ENCODE assay signal across 33 cellular contexts in the genomic region with DNA sequence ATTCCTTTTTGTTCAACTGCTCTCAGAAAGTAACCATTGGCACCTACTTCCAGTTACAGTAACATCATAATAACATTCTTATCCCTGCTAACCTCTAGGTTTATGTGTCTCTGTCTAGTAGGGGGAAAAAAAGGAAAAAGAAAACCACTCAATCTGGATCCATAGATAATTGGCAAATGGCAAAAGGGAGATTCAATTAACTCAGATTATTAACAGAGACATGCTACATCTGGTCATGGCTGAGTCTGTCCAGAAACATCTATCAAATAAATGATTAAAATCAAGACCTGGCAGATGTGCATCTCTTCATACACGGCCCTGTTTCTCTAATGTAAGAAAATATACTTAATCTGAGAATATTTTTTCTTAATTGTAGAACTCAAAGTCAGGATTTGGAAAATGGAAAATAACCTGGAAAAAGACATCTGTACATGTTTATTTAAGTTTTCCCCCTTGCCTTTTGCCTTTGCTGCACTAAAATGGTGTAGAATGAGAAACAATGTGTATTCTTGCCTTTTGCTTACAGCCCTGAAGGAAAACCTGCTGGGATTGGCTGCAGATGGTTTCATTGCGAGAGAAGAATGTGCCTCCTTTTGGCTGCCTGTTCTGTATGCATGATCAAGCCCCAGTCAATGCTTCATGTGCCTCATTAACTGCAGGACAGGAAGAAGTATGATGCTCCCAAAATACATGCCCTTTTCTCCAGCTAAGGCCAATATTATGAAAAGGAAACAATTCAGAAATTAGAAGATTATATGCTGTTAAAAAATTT.
A peak's percentile ranks its signal among the peaks of the same experiment; 100 is the strongest.
DNase-seq lines count a peak whose midpoint lies in the region; ATAC-seq, FAIRE-seq and TF ChIP-seq lines count a peak whose summit lies in the region.
"Had no signal": no experiment of that assay in that cellular context is flagged by ENCODE, and none has a peak within 500 bp of the region (broad histone marks: within the 10 kb centered on the region; RNA-seq: fewer than 3 reads in every experiment).

No MANE protein-coding gene starts in this region.

- in situ Hi-C loops in GM12878 (cut with MboI), result no loop called here

- CTCF ChIA-PET in GM12878 (lab: Yijun Ruan, JAX), result no interaction called here
- CTCF ChIA-PET in activated naive CD4-positive, alpha-beta T cell treated with anti-CD3 and anti-CD28 coated beads, Interleukin-2, amount 10 ng/mL, durations not matched to agents 7 days and 5 days (lab: Charles Lee), result no interaction called here

- H3K4me1 Mint-ChIP-seq in activated naive CD4-positive, alpha-beta T cell treated with anti-CD3 and anti-CD28 coated beads, Interleukin-2, amount 10 ng/mL, durations not matched to agents 7 days and 5 days, result no peaks in the 10 kb centered on the region
- H3K4me1 Mint-ChIP-seq: activated naive CD8-positive, alpha-beta T cell treated with anti-CD3 and anti-CD28 coated beads, Interleukin-2, amount 10 ng/mL, durations not matched to agents 7 days and 5 days; CD8-positive, alpha-beta memory T cell; IgD-negative memory B cell; stimulated activated effector memory CD8-positive, alpha-beta T cell treated with anti-CD3 and anti-CD28 coated beads, Interleukin-12 subunit alpha, Interleukin-12 subunit beta, amount 100 ng/mL, for 72 hours had no signal

- no peaks in the 10 kb centered on the region for H4K20me1 ChIP-seq in GM12878 (ENCODE audit: control insufficient read depth, insufficient read depth)

- TF ChIP-seq POLR2A in GM12878 (IDR thresholded peaks at IDR 0.05; ENCODE audit: low read depth, low read length) (no peak), right lobe of liver (IDR thresholded peaks at IDR 0.05) (no peak)

- H2BK15ac ChIP-seq in mesendoderm (replicated peaks; ENCODE audit: low read depth), result no peak overlapping the region

- no peak overlapping the region for H4K5ac ChIP-seq in mesendoderm (ENCODE audit: low read length)

- POLR2A ChIA-PET in GM12878 (lab: Charles Lee), result no interaction called here

- H3K36me3 Mint-ChIP-seq in activated naive CD4-positive, alpha-beta T cell treated with anti-CD3 and anti-CD28 coated beads, Interleukin-2, amount 10 ng/mL, durations not matched to agents 7 days and 5 days, result no peaks in the 10 kb centered on the region
- H3K36me3 Mint-ChIP-seq: activated naive CD8-positive, alpha-beta T cell treated with anti-CD3 and anti-CD28 coated beads, Interleukin-2, amount 10 ng/mL, durations not matched to agents 7 days and 5 days; CD8-positive, alpha-beta memory T cell; IgD-negative memory B cell; stimulated activated effector memory CD8-positive, alpha-beta T cell treated with anti-CD3 and anti-CD28 coated beads, Interleukin-12 subunit alpha, Interleukin-12 subunit beta, amount 100 ng/mL, for 72 hours had no signal

- no peak overlapping the region for H4K8ac ChIP-seq in mesendoderm (ENCODE audit: low read depth, low read length)

- TF ChIP-seq RAD21 in GM12878 (IDR thresholded peaks at IDR 0.05; ENCODE audit: insufficient read depth, low read depth, low read length), result no peak

- no peak overlapping the region for H3K27ac ChIP-seq in GM12878 (ENCODE audit: control insufficient read depth, insufficient read depth)
- no peak overlapping the region for H3K27ac ChIP-seq in mesendoderm (ENCODE audit: low read depth, low read length)
- H3K27ac ChIP-seq in right lobe of liver, result no peak overlapping the region
- H3K27ac ChIP-seq: cardiac muscle cell, colonic mucosa, Peyer's patch, tibial nerve, WERI-Rb-1 had no signal

- peak; percentile 50 for DNase-seq in DMS114 treated with DMSO at 0.1 percent for 48 hours (lab: John Stamatoyannopoulos, UW; ENCODE audit: unreplicated experiment)
- DNase-seq in NCI-H69 (lab: John Stamatoyannopoulos, UW), result peak; percentile 86
- DNase-seq in GM12878 (ENCODE audit: low read depth, low spot score), result no peak
- DNase-seq in mesendoderm, result peak; percentile 40
- no peak for DNase-seq in AML-193 (lab: John Stamatoyannopoulos, UW)
- DNase-seq in NCI-H2196 (lab: John Stamatoyannopoulos, UW; ENCODE audit: unreplicated experiment), result no peak
- no peak for DNase-seq in activated naive CD4-positive, alpha-beta T cell treated with anti-CD3 and anti-CD28 coated beads, Interleukin-2, amount 10 ng/mL, durations not matched to agents 7 days and 5 days
- no peak for DNase-seq in right lobe of liver
- DNase-seq: activated CD4-positive, alpha-beta T cell treated with anti-CD3 and anti-CD28 coated beads for 48 hours; activated CD8-positive, alpha-beta memory T cell treated with anti-CD3 and anti-CD28 coated beads for 24 hours; activated effector memory CD4-positive, alpha-beta T cell treated with Interleukin-2 at 50 U/mL for 16 hours; activated naive CD8-positive, alpha-beta T cell treated with anti-CD3 and anti-CD28 coated beads, Interleukin-2, amount 10 ng/mL, durations not matched to agents 7 days and 5 days; aorta; CD8-positive, alpha-beta memory T cell; colonic mucosa; DMS153; effector CD4-positive, alpha-beta T cell; hypothalamus; left ventricle myocardium superior; NCI-H1092; NCI-H187 treated with DMSO at 0.1 percent for 48 hours; NCI-H2171 treated with DMSO at 0.1 percent for 48 hours; nucleus accumbens; Peyer's patch; SHP77; T1000; WERI-Rb-1 had no signal

- no peak overlapping the region for H2AFZ ChIP-seq in GM12878 (ENCODE audit: control insufficient read depth, low read depth, low read length)

- no peak overlapping the region for H3K4me3 Mint-ChIP-seq in activated naive CD4-positive, alpha-beta T cell treated with anti-CD3 and anti-CD28 coated beads, Interleukin-2, amount 10 ng/mL, durations not matched to agents 7 days and 5 days
- H3K4me3 Mint-ChIP-seq: activated naive CD8-positive, alpha-beta T cell treated with anti-CD3 and anti-CD28 coated beads, Interleukin-2, amount 10 ng/mL, durations not matched to agents 7 days and 5 days; CD8-positive, alpha-beta memory T cell; IgD-negative memory B cell; stimulated activated effector memory CD8-positive, alpha-beta T cell treated with anti-CD3 and anti-CD28 coated beads, Interleukin-12 subunit alpha, Interleukin-12 subunit beta, amount 100 ng/mL, for 72 hours had no signal

- SMC1A ChIA-PET in GM12878 (lab: Charles Lee; ENCODE audit: uncharacterized antibody, unreplicated experiment), result interaction anchor here (1.0 to 1.3 kb wide), 2 partner anchors 19 kb away, joined by 3 read pairs; no protein-coding TSS in a partner anchor

- RAD21 ChIA-PET in GM12878 (lab: Charles Lee; ENCODE audit: unreplicated experiment), result no interaction called here

- H3K79me2 ChIP-seq in GM12878 (ENCODE audit: control insufficient read depth, insufficient read depth, low read length), result no peaks in the 10 kb centered on the region
- no peaks in the 10 kb centered on the region for H3K79me2 ChIP-seq in mesendoderm (ENCODE audit: control insufficient read depth, insufficient read depth, low read length)

- H3K4me2 ChIP-seq in GM12878 (ENCODE audit: control insufficient read depth, insufficient read depth) (no peak overlapping the region), mesendoderm (ENCODE audit: low read length) (no peak overlapping the region)

- no peak overlapping the region for H3K4ac ChIP-seq in mesendoderm (ENCODE audit: low read depth, low read length)

- no peak for FAIRE-seq in GM12878 (lab: Jason Lieb, UNC)
- FAIRE-seq: GM12892 had no signal

- no peak overlapping the region for H3K4me3 ChIP-seq in GM12878
- H3K4me3 ChIP-seq in mesendoderm (ENCODE audit: low read length), result no peak overlapping the region
- no peak overlapping the region for H3K4me3 ChIP-seq in right lobe of liver
- H3K4me3 ChIP-seq: cardiac muscle cell, colonic mucosa, Peyer's patch, tibial nerve had no signal

- H2AK5ac ChIP-seq in mesendoderm (ENCODE audit: low read length), result no peak overlapping the region

- H3K56ac ChIP-seq in mesendoderm (ENCODE audit: low read length), result no peak overlapping the region

- H3K18ac ChIP-seq in mesendoderm (ENCODE audit: low read length), result no peak overlapping the region

- no peak overlapping the region for H3K27ac Mint-ChIP-seq in activated naive CD4-positive, alpha-beta T cell treated with anti-CD3 and anti-CD28 coated beads, Interleukin-2, amount 10 ng/mL, durations not matched to agents 7 days and 5 days
- H3K27ac Mint-ChIP-seq: activated naive CD8-positive, alpha-beta T cell treated with anti-CD3 and anti-CD28 coated beads, Interleukin-2, amount 10 ng/mL, durations not matched to agents 7 days and 5 days; CD8-positive, alpha-beta memory T cell; IgD-negative memory B cell; stimulated activated effector memory CD8-positive, alpha-beta T cell treated with anti-CD3 and anti-CD28 coated beads, Interleukin-12 subunit alpha, Interleukin-12 subunit beta, amount 100 ng/mL, for 72 hours had no signal

- H3K27me3 Mint-ChIP-seq in activated naive CD4-positive, alpha-beta T cell treated with anti-CD3 and anti-CD28 coated beads, Interleukin-2, amount 10 ng/mL, durations not matched to agents 7 days and 5 days, result no peaks in the 10 kb centered on the region
- H3K27me3 Mint-ChIP-seq: activated naive CD8-positive, alpha-beta T cell treated with anti-CD3 and anti-CD28 coated beads, Interleukin-2, amount 10 ng/mL, durations not matched to agents 7 days and 5 days; CD8-positive, alpha-beta memory T cell; IgD-negative memory B cell had no signal

- TF ChIP-seq EP300 in GM12878 (IDR thresholded peaks at IDR 0.05; ENCODE audit: borderline replicate concordance in 1 of 2, control insufficient read depth in 1 of 2, low read depth in 2 of 2, low read length in 2 of 2), result no peak

- H3K23ac ChIP-seq in mesendoderm (ENCODE audit: low read length), result no peak overlapping the region

- no peaks in the 10 kb centered on the region for H3K36me3 ChIP-seq in GM12878 (ENCODE audit: control insufficient read depth in 2 of 2, insufficient read depth in 2 of 2, low read length in 1 of 2)
- no peaks in the 10 kb centered on the region for H3K36me3 ChIP-seq in mesendoderm (ENCODE audit: control insufficient read depth, insufficient read depth, low read length)
- H3K36me3 ChIP-seq in right lobe of liver, result no peaks in the 10 kb centered on the region
- H3K36me3 ChIP-seq: cardiac muscle cell, colonic mucosa, Peyer's patch, tibial nerve, WERI-Rb-1 had no signal

- no peaks in the 10 kb centered on the region for H3K4me1 ChIP-seq in GM12878 (ENCODE audit: control insufficient read depth, insufficient read depth, low read length)
- no peaks in the 10 kb centered on the region for H3K4me1 ChIP-seq in mesendoderm (ENCODE audit: control insufficient read depth, low read depth, low read length)
- H3K4me1 ChIP-seq in right lobe of liver, result no peaks in the 10 kb centered on the region
- H3K4me1 ChIP-seq: colonic mucosa, Peyer's patch, tibial nerve had no signal

- no TSS peak for BruUV-seq in GM12878 (replicated peaks; lab: Mats Ljungman, UMichigan)

- H3K9me3 ChIP-seq in GM12878 (replicated peaks; ENCODE audit: control insufficient read depth, insufficient read depth, low read length) (no peaks in the 10 kb centered on the region), right lobe of liver (no peaks in the 10 kb centered on the region)
- H3K9me3 ChIP-seq: colonic mucosa, Peyer's patch, tibial nerve had no signal

- no peak overlapping the region for H3K9ac ChIP-seq in GM12878 (ENCODE audit: control insufficient read depth, insufficient read depth, low read length)
- no peak overlapping the region for H3K9ac ChIP-seq in mesendoderm (ENCODE audit: low read length)

- no peak overlapping the region for H2BK5ac ChIP-seq in mesendoderm (ENCODE audit: low read length)

- TF ChIP-seq CTCF in GM12878 (IDR thresholded peaks at IDR 0.05 in 2 of 3, conservative IDR thresholded peaks at IDR 0.05 in 1 of 3; ENCODE audit: control insufficient read depth in 2 of 3, extremely low read depth in 1 of 3, insufficient read depth in 1 of 3, low read depth in 3 of 3, low read length in 3 of 3) (no peak), right lobe of liver (IDR thresholded peaks at IDR 0.05) (no peak)

- no peaks in the 10 kb centered on the region for H3K79me1 ChIP-seq in mesendoderm (ENCODE audit: low read length)

- no peaks in the 10 kb centered on the region for H3K27me3 ChIP-seq in GM12878 (replicated peaks in 1 of 2; ENCODE audit: control insufficient read depth in 2 of 2, insufficient read depth in 2 of 2, low read length in 1 of 2)
- no peaks in the 10 kb centered on the region for H3K27me3 ChIP-seq in mesendoderm (ENCODE audit: insufficient read depth, low read length, poor library complexity)
- no peaks in the 10 kb centered on the region for H3K27me3 ChIP-seq in right lobe of liver
- H3K27me3 ChIP-seq: cardiac muscle cell, colonic mucosa, Peyer's patch, tibial nerve had no signal

- no peak overlapping the region for H2BK120ac ChIP-seq in mesendoderm (ENCODE audit: low read depth, low read length)

- intact Hi-C loops in GM12878 (cut with micrococcal nuclease; ENCODE audit: unreplicated experiment) (no loop called here), right lobe of liver (cut with DNase I) (no loop called here)

- H3K9me3 Mint-ChIP-seq in activated naive CD4-positive, alpha-beta T cell treated with anti-CD3 and anti-CD28 coated beads, Interleukin-2, amount 10 ng/mL, durations not matched to agents 7 days and 5 days, result no peaks in the 10 kb centered on the region

- ATAC-seq in GM12878, result 0 out of 3 replicates have a peak, but pooled peaks have one; percentile 21
- no peak for ATAC-seq in right lobe of liver
- ATAC-seq: HCT116; left ventricle myocardium superior; stimulated activated effector memory CD8-positive, alpha-beta T cell treated with anti-CD3 and anti-CD28 coated beads, Interleukin-12 subunit alpha, Interleukin-12 subunit beta, amount 100 ng/mL, for 72 hours had no signal

- 25% methylated on average over 2 of the region's 2 CpGs for WGBS in GM12878 (ENCODE audit: insufficient coverage, insufficient replicate concordance, low lambda C conversion rate, missing lambda C conversion rate)
- no CpG with 5 or more reads among the region's 2 CpGs for WGBS in mesendoderm (ENCODE audit: extremely low coverage, insufficient coverage, low lambda C conversion rate)
- 41% methylated on average over 2 of the region's 2 CpGs for WGBS in right lobe of liver (ENCODE audit: insufficient coverage, low coverage, low lambda C conversion rate, missing lambda C conversion rate)

Comparison
In these comparisons a context has a peak if more than half of its experiments do, and no peak if none do; other contexts are left out.
1. DNase-seq: peak in DMS114 treated with DMSO at 0.1 percent for 48 hours (single experiment), NCI-H69 (single experiment) and mesendoderm (single experiment); none in GM12878 (single experiment), AML-193 (0 of 2), NCI-H2196 (single experiment), activated naive CD4-positive, alpha-beta T cell treated with anti-CD3 and anti-CD28 coated beads, Interleukin-2, amount 10 ng/mL, durations not matched to agents 7 days and 5 days (single experiment) and right lobe of liver (0 of 3).